Comparison of ENCODE assay signal across 24 cellular contexts in the genomic region with DNA sequence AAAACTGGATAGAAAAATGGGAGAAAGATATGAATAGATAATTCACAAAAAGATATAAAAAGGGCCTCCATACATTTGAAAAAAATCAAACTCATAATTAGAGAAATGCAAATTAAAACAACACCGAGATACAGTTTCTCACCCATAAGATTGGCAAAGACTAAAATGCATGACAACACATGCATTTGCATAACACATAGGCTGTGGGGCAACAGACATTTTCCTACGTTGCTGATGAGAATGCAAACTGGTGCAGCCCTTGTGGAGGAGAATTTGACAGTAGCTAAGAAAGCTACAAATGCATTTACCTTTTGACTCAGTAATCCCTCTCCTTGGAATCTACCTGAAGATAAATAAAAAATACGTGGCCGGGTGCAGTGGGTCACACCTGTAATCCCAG. TPM values are rescaled to one million over a fixed set of nuclear protein-coding genes. Genes with fewer than 3 reads are reported as not detected.
"Had no signal": no experiment of that assay in that cellular context is flagged by ENCODE, and none has a peak within 500 bp of the region (broad histone marks: within the 10 kb centered on the region; RNA-seq: fewer than 3 reads in every experiment).

No MANE protein-coding gene starts in this region.

- H3K4me3 ChIP-seq: PC-9, SK-N-MC had no signal

- FAIRE-seq: astrocyte had no signal

- H2AFZ ChIP-seq: PC-9 had no signal

- H3K27ac ChIP-seq: PC-9, SK-N-MC, VCaP had no signal

- ATAC-seq: activated T-cell treated with anti-CD3 and anti-CD28 coated beads, Interleukin-2, amount 50 U/mL, for 4 hours; Right ventricle myocardium inferior had no signal

- DNase-seq: activated CD4-positive, alpha-beta memory T cell treated with anti-CD3 and anti-CD28 coated beads for 36 hours; activated CD4-positive, alpha-beta T cell treated with anti-CD3 and anti-CD28 coated beads, Interleukin-2, amount 10 ng/mL, durations not matched to agents 7 days and 5 days; activated CD4-positive, CD25-positive, alpha-beta regulatory T cell; activated CD8-positive, alpha-beta memory T cell treated with anti-CD3 and anti-CD28 coated beads for 24 hours; activated effector memory CD4-positive, alpha-beta T cell treated with anti-CD3 and anti-CD28 coated beads, Interleukin-2, amount 50 U/mL, for 16 hours; activated naive CD4-positive, alpha-beta T cell treated with anti-CD3 and anti-CD28 coated beads for 36 hours; activated T-cell treated with anti-CD3 and anti-CD28 coated beads, Interleukin-2, amount 50 U/mL, for 4 hours; amygdala; MM.1S; NCI-H1417; NCI-H1930; NCI-H2171; NCI-H2227 treated with DMSO at 0.1 percent for 48 hours; NCI-H446 treated with DMSO at 0.1 percent for 48 hours; NCI-H69; NK-92 treated with Interleukin-12 subunit alpha and Interleukin-12 subunit beta, amount 100 ng/mL, for 24 hours; PC-9; T-helper 1 cell had no signal

- H3K4me2 ChIP-seq: PC-9 had no signal

RNA-seq across cellular contexts. Expression of gene TMEM40, which starts 26.0 kb away (rescaled TPM):
- total RNA-seq: activated CD4-positive, alpha-beta memory T cell treated with anti-CD3 and anti-CD28 coated beads for 36 hours; activated CD4-positive, alpha-beta T cell treated with anti-CD3 and anti-CD28 coated beads, Interleukin-2, amount 10 ng/mL, durations not matched to agents 7 days and 5 days; activated naive CD4-positive, alpha-beta T cell treated with anti-CD3 and anti-CD28 coated beads for 36 hours; activated T-cell treated with anti-CD3 and anti-CD28 coated beads, Interleukin-2, amount 50 U/mL, for 4 hours; RPMI7951; T-helper 2 cell treated with Interferon-gamma antibody and Interleukin-4, amounts not matched to agents 100 ng/mL and 5 ng/mL, for 36 hours had no signal
